In the genomic region with DNA sequence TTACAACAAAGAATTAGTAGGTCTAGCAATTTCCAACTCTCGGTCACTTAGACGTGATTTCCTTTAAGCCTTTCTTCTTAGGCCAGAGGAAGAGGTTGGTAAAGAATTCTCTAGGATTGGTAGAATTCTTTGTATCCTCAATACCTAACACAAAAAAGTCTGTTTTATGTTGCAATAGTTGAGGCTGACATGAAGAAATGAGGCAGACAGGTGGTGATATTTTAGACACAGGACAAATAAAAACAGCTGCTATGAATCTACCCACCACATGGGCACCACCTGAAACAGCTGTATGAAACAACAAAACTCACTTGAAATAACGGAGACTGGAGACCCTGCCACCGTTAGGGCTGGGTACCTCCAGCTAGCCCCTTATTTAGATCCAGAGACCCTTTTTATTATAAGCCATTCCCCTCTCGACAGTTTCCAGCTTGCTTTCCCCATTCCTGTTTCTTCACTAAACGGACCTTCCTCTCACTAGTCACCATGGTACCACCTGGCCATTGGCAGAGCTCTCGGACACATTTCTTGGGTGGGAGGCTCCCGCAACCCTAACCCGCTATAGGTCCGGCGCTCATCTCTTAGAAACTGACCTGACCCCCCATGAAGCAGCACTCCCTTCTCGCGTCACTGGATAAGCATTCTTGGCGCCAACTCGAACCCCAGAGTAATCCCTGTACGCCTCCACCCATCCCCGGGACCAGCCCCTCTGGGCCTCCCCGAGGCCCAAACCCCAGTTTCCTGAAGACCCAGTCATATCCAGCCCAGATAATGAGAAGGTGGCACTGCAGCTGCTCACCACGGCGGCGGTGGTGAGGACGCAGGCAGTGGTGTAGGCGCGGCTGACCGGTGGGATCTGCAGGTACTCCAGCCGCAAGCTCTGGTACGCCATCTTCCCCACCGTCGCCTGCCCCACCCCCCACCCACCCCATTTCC, we compare ENCODE assay signal across 8 cellular contexts. TPM values are rescaled to one million over a fixed set of nuclear protein-coding genes. Genes with fewer than 3 reads are reported as not detected.
A peak's percentile ranks its signal among the peaks of the same experiment; 100 is the strongest.
DNase-seq lines count a peak whose midpoint lies in the region; ATAC-seq, FAIRE-seq and TF ChIP-seq lines count a peak whose summit lies in the region.

Gene DERL2 (minus strand): TSS at position 909 of the 936 bp plus-strand sequence. CDS start 17 bp downstream, at position 892.

- TF ChIP-seq CTCF in CD8-positive, alpha-beta T cell (IDR thresholded peaks at IDR 0.05), result no peak
- TF ChIP-seq CTCF in activated B cell treated with CpG ODN at 0.5 μM for 24 hours (IDR thresholded peaks at IDR 0.05), result no peak
- TF ChIP-seq CTCF in neutrophil (IDR thresholded peaks at IDR 0.05), result no peak

- H3K27ac Mint-ChIP-seq in CD8-positive, alpha-beta T cell, result peak within 1 kb of the TSS; percentile 95
- peak within 1 kb of the TSS; percentile 98 for H3K27ac Mint-ChIP-seq in activated B cell treated with CpG ODN at 0.5 μM for 24 hours

- intact Hi-C loops in CD8-positive, alpha-beta T cell (cut with DNase I, micrococcal nuclease), result loop anchor here (1.0 to 10.0 kb wide), 11 partner anchors 16 to 1851 kb away; partner anchors contain the start of genes C1QBP (in 2 of the 2), NLRP1 (in 2 of the 2), NUP88 (in 2 of the 2) and CTNS (in 1 of the 2)
- intact Hi-C loops in activated B cell treated with CpG ODN at 0.5 μM for 24 hours (cut with micrococcal nuclease), result loop anchor here (1.0 to 5.0 kb wide), 8 partner anchors 16 to 1848 kb away; partner anchors contain the start of genes ARRB2, C1QBP, CTNS and KIAA0753

- H3K36me3 Mint-ChIP-seq in CD8-positive, alpha-beta T cell, result peaks cover 74% of the 10 kb centered on the region
- peaks cover 80% of the 10 kb centered on the region for H3K36me3 Mint-ChIP-seq in activated B cell treated with CpG ODN at 0.5 μM for 24 hours (ENCODE audit: low read depth)

- H3K9me3 Mint-ChIP-seq in CD8-positive, alpha-beta T cell, result no peaks in the 10 kb centered on the region
- H3K9me3 Mint-ChIP-seq in activated B cell treated with CpG ODN at 0.5 μM for 24 hours, result no peaks in the 10 kb centered on the region

- H3K27me3 Mint-ChIP-seq in CD8-positive, alpha-beta T cell (ENCODE audit: low read depth), result no peaks in the 10 kb centered on the region
- H3K27me3 Mint-ChIP-seq in activated B cell treated with CpG ODN at 0.5 μM for 24 hours, result no peaks in the 10 kb centered on the region

- H3K36me3 ChIP-seq in CD8-positive, alpha-beta T cell (ENCODE audit: insufficient read depth, low read length), result peaks cover 38% of the 10 kb centered on the region
- H3K36me3 ChIP-seq in neutrophil, result peaks cover 55% of the 10 kb centered on the region

- H3K27ac ChIP-seq in CD8-positive, alpha-beta T cell (ENCODE audit: low read depth, low read length), result peak within 1 kb of the TSS; percentile 98
- H3K27ac ChIP-seq in neutrophil, result peak within 1 kb of the TSS; percentile 92

- peaks cover 60% of the 10 kb centered on the region for H3K4me1 Mint-ChIP-seq in CD8-positive, alpha-beta T cell (ENCODE audit: low read depth)
- peaks cover 43% of the 10 kb centered on the region for H3K4me1 Mint-ChIP-seq in activated B cell treated with CpG ODN at 0.5 μM for 24 hours

- H3K4me1 ChIP-seq in CD8-positive, alpha-beta T cell (ENCODE audit: insufficient read depth, low read length), result peaks cover 28% of the 10 kb centered on the region
- peaks cover 24 to 28% of the 10 kb centered on the region in 2 experiments for H3K4me1 ChIP-seq in neutrophil (ENCODE audit: control insufficient read depth in 1 of 2, insufficient read depth in 1 of 2, low read depth in 1 of 2, low read length in 1 of 2)

- peak within 1 kb of the TSS; percentile 94 for H3K4me3 Mint-ChIP-seq in CD8-positive, alpha-beta T cell
- H3K4me3 Mint-ChIP-seq in activated B cell treated with CpG ODN at 0.5 μM for 24 hours, result peak within 1 kb of the TSS; percentile 94

- CTCF ChIA-PET in CD8-positive, alpha-beta T cell (lab: Charles Lee), result interaction anchor here (1.1 to 2.0 kb wide), 6 partner anchors 12 to 46 kb away, joined by 3 to 5 read pairs (median 4); partner anchors contain the start of genes C1QBP and DHX33
- CTCF ChIA-PET in activated B cell treated with CpG ODN at 0.5 μM for 24 hours (lab: Charles Lee), result interaction anchor here (1.6 kb wide), 1 partner anchor 46 kb away, joined by 4 read pairs; the partner anchor contains the start of gene C1QBP

- peak; percentile 2 for ATAC-seq in CD8-positive, alpha-beta T cell
- ATAC-seq in GM19328 (IDR thresholded peaks at IDR 0.05; ENCODE audit: unreplicated experiment) (peak; percentile 20), HG03460 (IDR thresholded peaks at IDR 0.05; ENCODE audit: unreplicated experiment) (peak; percentile 25), activated B cell treated with CpG ODN at 0.5 μM for 24 hours (ENCODE audit: low read depth) (peak; percentile 2)

- H3K9me3 ChIP-seq in CD8-positive, alpha-beta T cell (ENCODE audit: low read length), result no peaks in the 10 kb centered on the region
- no peaks in the 10 kb centered on the region for H3K9me3 ChIP-seq in neutrophil

- peak in 1 of 7 experiments; percentile 4 for DNase-seq in CD8-positive, alpha-beta T cell
- DNase-seq in activated B cell treated with CpG ODN at 0.5 μM for 24 hours (no peak), frontal cortex (ENCODE audit: low spot score in 2 of 2) (no peak), C1 segment of cervical spinal cord (lab: John Stamatoyannopoulos, UW) (no peak)
- DNase-seq in activated effector memory CD4-positive, alpha-beta T cell treated with anti-CD3 and anti-CD28 coated beads, Interleukin-2, amount 50 U/mL, for 16 hours, result no peak

- FAIRE-seq in frontal cortex (lab: Jason Lieb, UNC), result no peak

- no peaks in the 10 kb centered on the region for H3K27me3 ChIP-seq in CD8-positive, alpha-beta T cell (ENCODE audit: insufficient read depth, low read length)
- H3K27me3 ChIP-seq in neutrophil, result no peaks in the 10 kb centered on the region

- POLR2A ChIA-PET in CD8-positive, alpha-beta T cell (lab: Charles Lee), result interaction anchor here (0.6 to 4.7 kb wide), 15 partner anchors 10 to 294 kb away, joined by 3 to 32 read pairs (median 4); partner anchors contain the start of genes C1QBP, DHX33, NLRP1 and NUP88
- POLR2A ChIA-PET in activated B cell treated with CpG ODN at 0.5 μM for 24 hours (lab: Charles Lee), result interaction anchor here (0.6 to 4.3 kb wide), 20 partner anchors 8 to 1729 kb away, joined by 3 to 78 read pairs (median 4); partner anchors contain the start of genes C1QBP, DHX33, NUP88 and PSMB6

- peak within 1 kb of the TSS; percentile 94 for H3K4me3 ChIP-seq in CD8-positive, alpha-beta T cell (ENCODE audit: low read depth, low read length)
- peak within 1 kb of the TSS; percentile 77 to 96 for H3K4me3 ChIP-seq in neutrophil (ENCODE audit: low read depth in 1 of 2, low read length in 1 of 2)

RNA-seq across cellular contexts. Expression of gene DERL2, which starts in this region (rescaled TPM):
- total RNA-seq in CD8-positive, alpha-beta T cell, result 100 to 1,000 TPM in 1 of 2 experiments, 10 to 100 TPM in 1; 96.9 to 103 TPM
- total RNA-seq in activated B cell treated with CpG ODN at 0.5 μM for 24 hours (63.2 and 76.8 TPM in 2 replicates), frontal cortex (55.8 TPM)
